In genomic region chr2:101999122-101999789, GRCh38 we compare ENCODE assay signal across 8 cellular contexts. TPM values are rescaled to one million over a fixed set of nuclear protein-coding genes. Genes with fewer than 3 reads are reported as not detected.
A peak's percentile ranks its signal among the peaks of the same experiment; 100 is the strongest.
DNase-seq lines count a peak whose midpoint lies in the region; ATAC-seq and TF ChIP-seq lines count a peak whose summit lies in the region.
"Had no signal": no experiment of that assay in that cellular context is flagged by ENCODE, and none has a peak within 500 bp of the region (broad histone marks: within the 10 kb centered on the region; RNA-seq: fewer than 3 reads in every experiment).

No MANE protein-coding gene starts in this region.

- no peaks in the 10 kb centered on the region for H3K9me3 ChIP-seq in lung (ENCODE audit: control insufficient read depth in 2 of 2, insufficient read depth in 1 of 2, low read length in 1 of 2)

- H3K27ac Mint-ChIP-seq in activated T-cell treated with anti-CD3 and anti-CD28 coated beads, Interleukin-2, amount 50 U/mL, for 72 hours = peak overlapping the region; percentile 91

- no peaks in the 10 kb centered on the region for H3K27me3 ChIP-seq in lung (ENCODE audit: control insufficient read depth, insufficient read depth)

- peak overlapping the region; percentile 4; the same call in 1 of the 2 replicates for H3K4me3 ChIP-seq in GM12865 (ENCODE audit: low read depth, low read length)
- H3K4me3 ChIP-seq in lung = no peak overlapping the region

- H3K4me3 Mint-ChIP-seq in activated T-cell treated with anti-CD3 and anti-CD28 coated beads, Interleukin-2, amount 50 U/mL, for 72 hours = peak overlapping the region; percentile 47 to 77

- no peak overlapping the region for H3K27ac ChIP-seq in lung (ENCODE audit: low read depth in 1 of 2, low read length in 1 of 2)

- H3K4me1 Mint-ChIP-seq in activated T-cell treated with anti-CD3 and anti-CD28 coated beads, Interleukin-2, amount 50 U/mL, for 72 hours (ENCODE audit: low read depth) = peaks cover 46% of the 10 kb centered on the region

- no peaks in the 10 kb centered on the region for H3K9me3 Mint-ChIP-seq in activated T-cell treated with anti-CD3 and anti-CD28 coated beads, Interleukin-2, amount 50 U/mL, for 72 hours

- no peaks in the 10 kb centered on the region for H3K36me3 Mint-ChIP-seq in activated T-cell treated with anti-CD3 and anti-CD28 coated beads, Interleukin-2, amount 50 U/mL, for 72 hours (ENCODE audit: insufficient read depth in 2 of 2)

- H3K36me3 ChIP-seq in lung (ENCODE audit: control insufficient read depth in 2 of 2, insufficient read depth in 2 of 2, low read length in 2 of 2) = no peaks in the 10 kb centered on the region

- H3K27me3 Mint-ChIP-seq in activated T-cell treated with anti-CD3 and anti-CD28 coated beads, Interleukin-2, amount 50 U/mL, for 72 hours (ENCODE audit: low read depth) = peaks cover 9% of the 10 kb centered on the region

- peak; percentile 63 for DNase-seq in GM12865 (ENCODE audit: low read depth)
- DNase-seq in activated T-cell treated with anti-CD3 and anti-CD28 coated beads, Interleukin-2, amount 50 U/mL, for 72 hours = peak; percentile 63 to 64
- no peak for DNase-seq in lung (ENCODE audit: low spot score)
- no peak for DNase-seq in HCEC 1CT
- DNase-seq in NCI-H446 treated with DMSO at 0.1 percent for 48 hours (lab: John Stamatoyannopoulos, UW) = no peak
- DNase-seq: NCI-H1417 treated with DMSO at 0.1 percent for 48 hours had no signal

- ATAC-seq in HG02678 (IDR thresholded peaks at IDR 0.05; ENCODE audit: unreplicated experiment) (peak; percentile 47), lung (ENCODE audit: insufficient read depth, low FRiP score) (peak; percentile 13), GM18907 (IDR thresholded peaks at IDR 0.05; ENCODE audit: unreplicated experiment) (no peak)
- ATAC-seq in activated T-cell treated with anti-CD3 and anti-CD28 coated beads, Interleukin-2, amount 50 U/mL, for 72 hours (replicated peaks in 1 of 2) = peak; percentile 72

- H3K4me1 ChIP-seq in lung (ENCODE audit: control insufficient read depth in 2 of 2, insufficient read depth in 2 of 2, low read length in 2 of 2) = no peaks in the 10 kb centered on the region

- TF ChIP-seq CTCF in GM12865 (IDR thresholded peaks at IDR 0.05; ENCODE audit: insufficient read depth, low read depth, low read length, missing control alignments) (no peak), lung (IDR thresholded peaks at IDR 0.05; ENCODE audit: control extremely low read depth, extremely low read depth) (no peak)

- 72 to 87% methylated on average over 5 of the region's 5 CpGs for WGBS in lung, 2 donors

RNA-seq across cellular contexts. Expression of gene IL1R2, which starts 7.5 kb away (rescaled TPM):
- total RNA-seq in activated T-cell treated with anti-CD3 and anti-CD28 coated beads, Interleukin-2, amount 50 U/mL, for 72 hours = 10 to 100 TPM in 1 of 2 donors, 1 to 10 TPM in 1; 8.2 to 11.0 TPM
- total RNA-seq in lung = 100 to 1,000 TPM in 1 of 2 donors, 1 to 10 TPM in 1; 7.3 to 119 TPM
- 100 to 1,000 TPM in 1 of 2 donors, 1 to 10 TPM in 1; 9.2 to 902 TPM for polyA plus RNA-seq in lung

Comparison
In these comparisons a context has a peak if more than half of its experiments do, and no peak if none do; other contexts are left out.
1. DNase-seq: peak in GM12865 (single experiment) and activated T-cell treated with anti-CD3 and anti-CD28 coated beads, Interleukin-2, amount 50 U/mL, for 72 hours (2 of 2); none in lung (single experiment), HCEC 1CT (single experiment) and NCI-H446 treated with DMSO at 0.1 percent for 48 hours (single experiment).